ENCODE assay signal across 8 cellular contexts in the genomic region with DNA sequence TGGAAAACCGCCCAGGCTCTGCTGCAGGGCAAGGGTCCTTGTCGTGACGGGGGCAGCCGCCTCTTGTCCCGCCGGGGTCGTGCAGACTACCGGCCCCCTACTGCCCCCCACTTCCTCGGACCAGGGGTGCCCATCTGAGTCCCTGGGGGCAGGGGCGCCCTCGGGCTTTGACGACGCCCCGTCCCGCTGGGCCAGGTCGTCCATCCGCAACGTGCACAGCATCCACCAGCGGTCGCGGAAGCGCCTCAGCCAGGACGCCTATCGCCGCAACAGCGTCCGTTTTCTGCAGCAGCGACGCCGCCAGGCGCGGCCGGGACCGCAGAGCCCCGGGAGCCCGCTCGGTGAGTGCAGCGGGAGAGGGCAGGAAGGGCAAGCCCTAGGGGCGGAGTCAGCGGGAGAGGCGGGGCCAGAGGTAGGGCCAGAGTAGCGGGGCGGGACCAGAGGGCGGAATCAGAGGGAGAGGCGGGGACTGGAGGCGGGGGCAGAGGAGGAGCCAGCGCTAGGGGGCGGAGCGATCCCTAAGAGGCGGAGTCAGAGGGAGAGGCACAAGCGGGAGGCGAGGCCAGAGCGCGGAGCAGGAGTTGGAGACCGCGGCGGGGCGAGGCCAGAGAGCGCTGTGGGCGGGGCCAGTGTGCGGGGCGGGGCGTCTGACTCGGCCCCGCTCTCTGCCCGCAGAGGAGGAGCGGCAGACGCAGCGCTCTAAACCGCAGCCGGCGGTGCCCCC.
DNase-seq lines count a peak whose midpoint lies in the region; ATAC-seq, FAIRE-seq and TF ChIP-seq lines count a peak whose summit lies in the region.
"Not testable (repeated sequence)": the region's sequence is repeated elsewhere in the genome, so short reads cannot be mapped to it uniquely, and the experiment has no call there.

No MANE protein-coding gene starts in this region.

- H3K4me1 ChIP-seq in A549; Panc1 (ENCODE audit: control insufficient read depth, insufficient read depth, low read length); effector memory CD4-positive, alpha-beta T cell (ENCODE audit: control insufficient read depth, insufficient read depth, low read length, poor library complexity, severe bottlenecking); mesodermal cell (ENCODE audit: control insufficient read depth, insufficient read depth, low read length, poor library complexity, severe bottlenecking): not testable (repeated sequence)

- not testable (repeated sequence) for H3K4me3 ChIP-seq in A549; effector memory CD4-positive, alpha-beta T cell (ENCODE audit: insufficient read depth, low read depth, low read length, poor library complexity, severe bottlenecking)
- H3K4me3 ChIP-seq in Panc1 (ENCODE audit: low read depth in 2 of 2, low read length in 2 of 2) (peak overlapping the region; percentile 27 to 41), mesodermal cell (ENCODE audit: extremely low read depth, insufficient read depth, low read length, poor library complexity, severe bottlenecking) (peak overlapping the region; percentile 11)

- not testable (repeated sequence) for TF ChIP-seq CTCF in A549 (IDR thresholded peaks at IDR 0.05); Panc1 (IDR thresholded peaks at IDR 0.05)

- TF ChIP-seq RAD21 in A549 (conservative IDR thresholded peaks at IDR 0.05 in 1 of 2, IDR thresholded peaks at IDR 0.05 in 1 of 2): not testable (repeated sequence)

- peak; percentile 91 to 97 for ATAC-seq in A549
- peak; percentile 94 for ATAC-seq in GM19438 (IDR thresholded peaks at IDR 0.05; ENCODE audit: low read depth, unreplicated experiment)
- ATAC-seq in HG02973 (IDR thresholded peaks at IDR 0.05; ENCODE audit: unreplicated experiment): peak; percentile 93
- ATAC-seq in Panc1: peak; percentile 96

- BruUV-seq in Panc1 (replicated peaks; lab: Mats Ljungman, UMichigan): not testable (repeated sequence)

- POLR2A ChIA-PET in A549 (lab: Yijun Ruan, JAX); Panc1 (lab: Charles Lee): not testable (repeated sequence)

- H3K27ac ChIP-seq in A549: peak overlapping the region in 1 of 2 experiments; percentile 67; a peak in 1 of 6 replicates
- H3K27ac ChIP-seq in Panc1 (ENCODE audit: low read length); effector memory CD4-positive, alpha-beta T cell (ENCODE audit: insufficient read depth, low read length, poor library complexity, severe bottlenecking); mesodermal cell (ENCODE audit: low read depth, low read length, severe bottlenecking): not testable (repeated sequence)

- not testable (repeated sequence) for DNase-seq in A549 (ENCODE audit: low read depth in 1 of 2, low spot score in 1 of 2); Panc1 (ENCODE audit: low read depth, low spot score)
- peak; percentile 89 for DNase-seq in activated T-cell treated with anti-CD3 and anti-CD28 coated beads for 4 hours
- peak; percentile 88 to 91 (median 89) for DNase-seq in effector memory CD4-positive, alpha-beta T cell
- DNase-seq in stimulated activated CD4-positive, alpha-beta T cell treated with anti-CD3 and anti-CD28 coated beads, Interleukin-4, amount 100 ng/mL, for 1 hour: peak; percentile 92

- CTCF ChIA-PET in A549 (lab: Yijun Ruan, JAX); Panc1 (lab: Charles Lee): not testable (repeated sequence)

- FAIRE-seq in A549 (lab: Jason Lieb, UNC): not testable (repeated sequence)

- H3K4me2 ChIP-seq in A549: peak overlapping the region; percentile 51; the same call in 2 of the 3 replicates

- in situ Hi-C loops in Panc1 (cut with HindIII; ENCODE audit: low pct_unique_long_range_greater_than_20kb, low sequenced_read_pairs): not testable (repeated sequence)

- H3K36me3 ChIP-seq in Panc1 (ENCODE audit: control insufficient read depth, insufficient read depth, low read length); effector memory CD4-positive, alpha-beta T cell (ENCODE audit: control insufficient read depth, insufficient read depth, low read length); mesodermal cell (ENCODE audit: control insufficient read depth, insufficient read depth, low read length): not testable (repeated sequence)

- WGBS in A549 (ENCODE audit: missing lambda C conversion rate): no CpG with 5 or more reads among the region's 72 CpGs
- WGBS in mesodermal cell (ENCODE audit: insufficient coverage in 2 of 2), 2 experiments: no CpG with 5 or more reads among the region's 72 CpGs

- H3K27me3 ChIP-seq in Panc1 (ENCODE audit: control insufficient read depth, insufficient read depth, low read length); effector memory CD4-positive, alpha-beta T cell (replicated peaks; ENCODE audit: control insufficient read depth, insufficient read depth, low read length, poor library complexity, severe bottlenecking): not testable (repeated sequence)

- not testable (repeated sequence) for TF ChIP-seq POLR2A in A549 (IDR thresholded peaks at IDR 0.05; ENCODE audit: low read length)

- intact Hi-C loops in Panc1 (cut with micrococcal nuclease; ENCODE audit: unreplicated experiment): not testable (repeated sequence)

- not testable (repeated sequence) for TF ChIP-seq EP300 in A549 (IDR thresholded peaks at IDR 0.05)

- not testable (repeated sequence) for H3K9me3 ChIP-seq in A549; Panc1 (ENCODE audit: control insufficient read depth, insufficient read depth, low read depth, low read length); effector memory CD4-positive, alpha-beta T cell (ENCODE audit: control insufficient read depth, low read length); mesodermal cell (ENCODE audit: control insufficient read depth, low read length)
